Comparison of ENCODE assay signal across 1 cellular context in the genomic region with DNA sequence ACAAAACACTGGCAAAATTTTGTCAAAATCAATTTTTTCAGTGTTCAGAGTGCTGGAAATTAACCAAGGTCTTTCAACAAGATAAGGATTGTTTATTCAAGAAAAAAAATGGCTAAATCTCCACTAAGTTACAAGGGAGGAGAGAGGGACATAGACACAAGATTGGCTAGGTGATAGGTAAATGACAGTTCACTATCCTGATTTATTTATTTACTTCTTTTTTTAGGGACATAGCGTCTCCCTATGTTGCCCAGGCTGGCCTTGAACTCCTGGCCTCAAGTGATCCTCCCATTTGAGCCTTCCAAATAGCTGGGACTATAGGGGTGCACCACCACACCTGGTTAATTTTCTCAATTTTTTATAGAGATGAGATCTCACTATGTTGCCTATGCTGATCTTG.
TF ChIP-seq lines count a peak whose summit lies in the region.

No MANE protein-coding gene starts in this region.

TF ChIP-seq in HepG2, 621 proteins besides CTCF, POLR2A, EP300 and RAD21:
- TF ChIP-seq GFI1 (CRISPR knock-in tag; IDR thresholded peaks at IDR 0.05; ENCODE audit: borderline replicate concordance), result peak; percentile 33; the same call in 1 of the 2 replicates
- no peak for TF ChIP-seq ZNF331 (CRISPR knock-in tag; IDR thresholded peaks at IDR 0.05)
- no peak for TF ChIP-seq ZBTB39 (CRISPR knock-in tag; IDR thresholded peaks at IDR 0.05)
- TF ChIP-seq TFE3 (CRISPR knock-in tag; IDR thresholded peaks at IDR 0.05), result no peak
- no peak for TF ChIP-seq SIN3A (IDR thresholded peaks at IDR 0.05; ENCODE audit: borderline replicate concordance, low read depth, low read length)
- no peak for TF ChIP-seq CEBPG (CRISPR knock-in tag; IDR thresholded peaks at IDR 0.05)
- no peak for TF ChIP-seq ZKSCAN1 (IDR thresholded peaks at IDR 0.05; ENCODE audit: low read length)
- no peak for TF ChIP-seq FOXP1 (IDR thresholded peaks at IDR 0.05)
- 0 out of 2 replicates have a peak, but pooled peaks have one; percentile 3 for TF ChIP-seq FOXP1 (CRISPR knock-in tag; IDR thresholded peaks at IDR 0.05)
- TF ChIP-seq ZNF362 (CRISPR knock-in tag; IDR thresholded peaks at IDR 0.05; ENCODE audit: borderline replicate concordance), result 0 out of 2 replicates have a peak, but pooled peaks have one; percentile 24
- 0 out of 2 replicates have a peak, but pooled peaks have one; percentile 24 for TF ChIP-seq NCOA2 (CRISPR knock-in tag; IDR thresholded peaks at IDR 0.05)
- 0 out of 2 replicates have a peak, but pooled peaks have one; percentile 22 for TF ChIP-seq ONECUT2 (CRISPR knock-in tag; IDR thresholded peaks at IDR 0.05)
- TF ChIP-seq PAXIP1 (CRISPR knock-in tag; conservative IDR thresholded peaks at IDR 0.05), result peak; percentile 56; the same call in 1 of the 2 replicates
- peak; percentile 8; the same call in 1 of the 2 replicates for TF ChIP-seq RARA (CRISPR knock-in tag; IDR thresholded peaks at IDR 0.05)
- TF ChIP-seq, protein P1, sequence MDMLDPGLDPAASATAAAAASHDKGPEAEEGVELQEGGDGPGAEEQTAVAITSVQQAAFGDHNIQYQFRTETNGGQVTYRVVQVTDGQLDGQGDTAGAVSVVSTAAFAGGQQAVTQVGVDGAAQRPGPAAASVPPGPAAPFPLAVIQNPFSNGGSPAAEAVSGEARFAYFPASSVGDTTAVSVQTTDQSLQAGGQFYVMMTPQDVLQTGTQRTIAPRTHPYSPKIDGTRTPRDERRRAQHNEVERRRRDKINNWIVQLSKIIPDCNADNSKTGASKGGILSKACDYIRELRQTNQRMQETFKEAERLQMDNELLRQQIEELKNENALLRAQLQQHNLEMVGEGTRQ (IDR thresholded peaks at IDR 0.05; ENCODE audit: low read depth, low read length), result no peak
- TF ChIP-seq, protein P1 (CRISPR knock-in tag; IDR thresholded peaks at IDR 0.05; ENCODE audit: borderline replicate concordance), result no peak
- TF ChIP-seq SOX13 (IDR thresholded peaks at IDR 0.05), result no peak
- TF ChIP-seq SOX13 (CRISPR knock-in tag; conservative IDR thresholded peaks at IDR 0.05 in 1 of 2, IDR thresholded peaks at IDR 0.05 in 1 of 2), result peak in 1 of 2 experiments; percentile 21; a peak in 1 of 4 replicates
- TF ChIP-seq BCL6 (CRISPR knock-in tag; IDR thresholded peaks at IDR 0.05), result peak; percentile 10; the same call in 1 of the 2 replicates
- TF ChIP-seq SOX6 (IDR thresholded peaks at IDR 0.05), result no peak
- peak; percentile 36; the same call in 1 of the 2 replicates for TF ChIP-seq SOX6 (CRISPR knock-in tag; IDR thresholded peaks at IDR 0.05)
TF ChIP-seq in HepG2: peak in this region for 10.
